Comparison of ENCODE assay signal across 17 cellular contexts in genomic region chr1:208206092-208206698, GRCh38. TPM values are rescaled to one million over a fixed set of nuclear protein-coding genes. Genes with fewer than 3 reads are reported as not detected.
A peak's percentile ranks its signal among the peaks of the same experiment; 100 is the strongest.
DNase-seq lines count a peak whose midpoint lies in the region; ATAC-seq, FAIRE-seq and TF ChIP-seq lines count a peak whose summit lies in the region.
"Had no signal": no experiment of that assay in that cellular context is flagged by ENCODE, and none has a peak within 500 bp of the region (broad histone marks: within the 10 kb centered on the region; RNA-seq: fewer than 3 reads in every experiment).

No MANE protein-coding gene starts in this region.

- H3K4me3 ChIP-seq in GM23248 (no peak overlapping the region), K562 (no peak overlapping the region), stomach (no peak overlapping the region)
- H3K4me3 ChIP-seq: BLaER1, breast epithelium, dorsolateral prefrontal cortex had no signal

- TF ChIP-seq EP300 in K562 (IDR thresholded peaks at IDR 0.05; ENCODE audit: low read length) (no peak), stomach (IDR thresholded peaks at IDR 0.05) (no peak)

- ATAC-seq in K562: no peak
- ATAC-seq in activated CD8-positive, alpha-beta T cell treated with anti-CD3 and anti-CD28 coated beads, Interleukin-2, amount 10 ng/mL, durations not matched to agents 7 days and 5 days: no peak
- ATAC-seq: esophagus mucosa had no signal

- H2AFZ ChIP-seq in GM23248: no peak overlapping the region
- H2AFZ ChIP-seq in K562 (ENCODE audit: low read depth, low read length): no peak overlapping the region

- H3K27ac Mint-ChIP-seq in activated CD8-positive, alpha-beta T cell treated with anti-CD3 and anti-CD28 coated beads, Interleukin-2, amount 10 ng/mL, durations not matched to agents 7 days and 5 days: no peak overlapping the region
- H3K27ac Mint-ChIP-seq: activated CD4-positive, alpha-beta T cell treated with anti-CD3 and anti-CD28 coated beads, Interleukin-2, amount 10 ng/mL, durations not matched to agents 7 days and 5 days; activated naive CD8-positive, alpha-beta T cell treated with anti-CD3 and anti-CD28 coated beads for 36 hours; mesothelial cell of epicardium had no signal

- TF ChIP-seq POLR2A in K562 (conservative IDR thresholded peaks at IDR 0.05) (no peak), stomach (IDR thresholded peaks at IDR 0.05) (no peak)

- no peak for FAIRE-seq in K562 (lab: Jason Lieb, UNC)
- FAIRE-seq: GM18507 had no signal

- H3K9me1 ChIP-seq in K562 (ENCODE audit: control insufficient read depth, insufficient read depth, low read length): no peaks in the 10 kb centered on the region

- intact Hi-C loops in K562 (cut with micrococcal nuclease): no loop called here
- intact Hi-C loops in stomach (cut with DNase I; ENCODE audit: low total_unique reads): no loop called here

- no peaks in the 10 kb centered on the region for H3K9me3 ChIP-seq in GM23248 (ENCODE audit: low read depth)
- no peaks in the 10 kb centered on the region for H3K9me3 ChIP-seq in K562 (replicated peaks; ENCODE audit: control insufficient read depth, insufficient read depth, low read depth, low read length)
- no peaks in the 10 kb centered on the region for H3K9me3 ChIP-seq in stomach
- H3K9me3 ChIP-seq: BLaER1, breast epithelium had no signal

- BruUV-seq in K562 (replicated peaks; lab: Mats Ljungman, UMichigan): no TSS peak

- H3K9ac ChIP-seq in GM23248 (no peak overlapping the region), K562 (ENCODE audit: insufficient read depth in 1 of 2, low read depth in 2 of 2, low read length in 2 of 2) (no peak overlapping the region)
- H3K9ac ChIP-seq: BLaER1 had no signal

- POLR2A ChIA-PET in K562 (lab: Yijun Ruan, JAX): interaction anchor here (0.8 to 1.7 kb wide), 2 partner anchors 10 to 13 kb away, joined by 4 to 6 read pairs; no protein-coding TSS in a partner anchor
- POLR2A ChIA-PET in activated CD8-positive, alpha-beta T cell treated with anti-CD3 and anti-CD28 coated beads, Interleukin-2, amount 10 ng/mL, durations not matched to agents 7 days and 5 days (lab: Charles Lee): no interaction called here

- H3K27me3 Mint-ChIP-seq in activated CD8-positive, alpha-beta T cell treated with anti-CD3 and anti-CD28 coated beads, Interleukin-2, amount 10 ng/mL, durations not matched to agents 7 days and 5 days (ENCODE audit: low read depth): peaks cover 9% of the 10 kb centered on the region
- H3K27me3 Mint-ChIP-seq: activated naive CD8-positive, alpha-beta T cell treated with anti-CD3 and anti-CD28 coated beads for 36 hours had no signal

- in situ Hi-C loops in GM23248 (cut with MboI): no loop called here
- in situ Hi-C loops in K562 (cut with MboI): no loop called here

- DNase-seq in GM23248: no peak
- DNase-seq in NCI-H2029 (lab: John Stamatoyannopoulos, UW): peak; percentile 83
- no peak for DNase-seq in K562 (ENCODE audit: extremely low read depth in 1 of 4, low spot score in 3 of 4)
- DNase-seq in stomach: no peak
- no peak for DNase-seq in activated CD8-positive, alpha-beta T cell treated with anti-CD3 and anti-CD28 coated beads, Interleukin-2, amount 10 ng/mL, durations not matched to agents 7 days and 5 days
- no peak for DNase-seq in AG08395 (ENCODE audit: low spot score)
- DNase-seq in Ammon's horn (ENCODE audit: low spot score): no peak
- DNase-seq: activated CD4-positive, alpha-beta T cell treated with anti-CD3 and anti-CD28 coated beads, Interleukin-2, amount 10 ng/mL, durations not matched to agents 7 days and 5 days; activated naive CD8-positive, alpha-beta T cell treated with anti-CD3 and anti-CD28 coated beads for 36 hours; DMS 273 treated with DMSO at 0.1 percent for 48 hours; dorsolateral prefrontal cortex; glutamatergic neuron had no signal

- CTCF ChIA-PET in K562 (lab: Yijun Ruan, JAX; ENCODE audit: low intra/inter-chr PET ratio): no interaction called here
- CTCF ChIA-PET in activated CD8-positive, alpha-beta T cell treated with anti-CD3 and anti-CD28 coated beads, Interleukin-2, amount 10 ng/mL, durations not matched to agents 7 days and 5 days (lab: Charles Lee): interaction anchor here (1.0 kb wide), 2 partner anchors 16 to 38 kb away, joined by 3 read pairs; partner anchors contain the start of gene PLXNA2

- H3K4me3 Mint-ChIP-seq in activated CD8-positive, alpha-beta T cell treated with anti-CD3 and anti-CD28 coated beads, Interleukin-2, amount 10 ng/mL, durations not matched to agents 7 days and 5 days: no peak overlapping the region
- H3K4me3 Mint-ChIP-seq: activated CD4-positive, alpha-beta T cell treated with anti-CD3 and anti-CD28 coated beads, Interleukin-2, amount 10 ng/mL, durations not matched to agents 7 days and 5 days; activated naive CD8-positive, alpha-beta T cell treated with anti-CD3 and anti-CD28 coated beads for 36 hours; mesothelial cell of epicardium had no signal

- H3K9me2 ChIP-seq in GM23248 (ENCODE audit: insufficient read depth): no peaks in the 10 kb centered on the region

- WGBS in GM23248 (ENCODE audit: low coverage in 1 of 2, low lambda C conversion rate in 2 of 2, missing lambda C conversion rate in 2 of 2), 2 experiments: 96 to 97% methylated on average over 5 of the region's 5 CpGs
- 4% methylated on average over 5 of the region's 5 CpGs for WGBS in K562 (ENCODE audit: insufficient coverage, low coverage, missing lambda C conversion rate)
- WGBS in stomach, 5 donors: 62 to 76% (median 67%) methylated on average over 5 of the region's 5 CpGs

- no peaks in the 10 kb centered on the region for H3K9me3 Mint-ChIP-seq in activated CD8-positive, alpha-beta T cell treated with anti-CD3 and anti-CD28 coated beads, Interleukin-2, amount 10 ng/mL, durations not matched to agents 7 days and 5 days (ENCODE audit: insufficient read depth)
- H3K9me3 Mint-ChIP-seq: activated CD4-positive, alpha-beta T cell treated with anti-CD3 and anti-CD28 coated beads, Interleukin-2, amount 10 ng/mL, durations not matched to agents 7 days and 5 days; activated naive CD8-positive, alpha-beta T cell treated with anti-CD3 and anti-CD28 coated beads for 36 hours; mesothelial cell of epicardium had no signal

- TF ChIP-seq CTCF in K562 (IDR thresholded peaks at IDR 0.05 in 2 of 3, conservative IDR thresholded peaks at IDR 0.05 in 1 of 3; ENCODE audit: insufficient read depth in 2 of 3, low read depth in 1 of 3, low read length in 3 of 3): no peak
- no peak for TF ChIP-seq CTCF in stomach (IDR thresholded peaks at IDR 0.05)

- H3K27ac ChIP-seq in GM23248: peak overlapping the region; percentile 93; the same call in 1 of the 2 replicates
- no peak overlapping the region for H3K27ac ChIP-seq in K562 (ENCODE audit: extremely low read depth, low read depth, low read length)
- peak overlapping the region; percentile 11 to 89 (median 83) for H3K27ac ChIP-seq in stomach
- H3K27ac ChIP-seq: BLaER1 had no signal

- no peaks in the 10 kb centered on the region for H4K20me1 ChIP-seq in GM23248 (ENCODE audit: insufficient read depth)
- no peaks in the 10 kb centered on the region for H4K20me1 ChIP-seq in K562 (replicated peaks; ENCODE audit: control insufficient read depth, insufficient read depth, low read length)
- H4K20me1 ChIP-seq: BLaER1 had no signal

- no peak for TF ChIP-seq RAD21 in K562 (CRISPR knock-in tag; conservative IDR thresholded peaks at IDR 0.05 in 1 of 2, IDR thresholded peaks at IDR 0.05 in 1 of 2)

- no peak overlapping the region for H3K4me2 ChIP-seq in GM23248 (ENCODE audit: unreplicated experiment)
- H3K4me2 ChIP-seq in K562 (ENCODE audit: insufficient read depth, low read length): no peak overlapping the region
- H3K4me2 ChIP-seq: BLaER1 had no signal

- peaks cover 40% of the 10 kb centered on the region for H3F3A ChIP-seq in GM23248 (ENCODE audit: insufficient read depth)

- H3K4me1 ChIP-seq in GM23248 (ENCODE audit: insufficient read depth) (peaks cover 65% of the 10 kb centered on the region), K562 (replicated peaks in 1 of 2; ENCODE audit: control insufficient read depth in 2 of 2, insufficient read depth in 2 of 2, low read length in 2 of 2) (peaks cover 3 to 9% of the 10 kb centered on the region in 2 experiments; a peak in 4 of 5 replicates), stomach (peaks cover 52 to 85% (median 79%) of the 10 kb centered on the region in 4 donors)

- no peaks in the 10 kb centered on the region for H3K27me3 ChIP-seq in GM23248 (replicated peaks; ENCODE audit: insufficient read depth)
- H3K27me3 ChIP-seq in K562 (ENCODE audit: control insufficient read depth in 2 of 2, insufficient read depth in 2 of 2, low read length in 2 of 2): no peaks in the 10 kb centered on the region
- no peaks in the 10 kb centered on the region for H3K27me3 ChIP-seq in stomach
- H3K27me3 ChIP-seq: BLaER1, breast epithelium had no signal

- H3K36me3 ChIP-seq in GM23248 (ENCODE audit: low read depth) (no peaks in the 10 kb centered on the region), K562 (ENCODE audit: control insufficient read depth, insufficient read depth, low read length) (no peaks in the 10 kb centered on the region), stomach (peaks cover 0 to 36% (median 17%) of the 10 kb centered on the region in 4 donors)
- H3K36me3 ChIP-seq: BLaER1, breast epithelium had no signal

- H3K4me1 Mint-ChIP-seq in activated CD8-positive, alpha-beta T cell treated with anti-CD3 and anti-CD28 coated beads, Interleukin-2, amount 10 ng/mL, durations not matched to agents 7 days and 5 days (ENCODE audit: low read depth): no peaks in the 10 kb centered on the region
- H3K4me1 Mint-ChIP-seq: activated CD4-positive, alpha-beta T cell treated with anti-CD3 and anti-CD28 coated beads, Interleukin-2, amount 10 ng/mL, durations not matched to agents 7 days and 5 days had no signal

- H3K79me2 ChIP-seq in GM23248 (ENCODE audit: insufficient read depth) (0 out of 2 replicates have a peak, but pooled peaks cover 8% of the 10 kb centered on the region), K562 (ENCODE audit: control insufficient read depth, insufficient read depth, low read length) (no peaks in the 10 kb centered on the region)

- H3K36me3 Mint-ChIP-seq in activated CD8-positive, alpha-beta T cell treated with anti-CD3 and anti-CD28 coated beads, Interleukin-2, amount 10 ng/mL, durations not matched to agents 7 days and 5 days (ENCODE audit: low read depth): no peaks in the 10 kb centered on the region
- H3K36me3 Mint-ChIP-seq: activated naive CD8-positive, alpha-beta T cell treated with anti-CD3 and anti-CD28 coated beads for 36 hours; mesothelial cell of epicardium had no signal

RNA-seq across cellular contexts. Expression of gene PLXNA2, which starts 38.0 kb away (rescaled TPM):
- total RNA-seq in GM23248 (2014; rRNA removed; shearing (Covaris generic)): 5.4 and 6.4 TPM in 2 replicates
- polyA plus RNA-seq in GM23248 (2016; fragmentation: Nextera tagmentation; extraction: Ambion mirVana) (3.5 and 3.7 TPM in 2 replicates), K562 (2011; rRNA removed) (0.41 and 0.75 TPM in 2 replicates), K562 (2014; fragmentation: Illumina TruSeq; extraction: Trizol) (0.24 and 0.39 TPM in 2 replicates), K562 (2014; fragmentation: Nextera tagmentation; extraction: Ambion mirVana) (under 1 TPM; 0.01 to 0.06 TPM), K562 (2014; rRNA removed) (0.16 and 0.77 TPM in 2 replicates), stomach (10 to 100 TPM in 1 of 3 donors, 1 to 10 TPM in 2; 2.7 to 13.9 (median 4.0) TPM)
- 0.70 and 3.5 TPM in 2 replicates for total RNA-seq in K562 (2011; cell fraction: chromatin; rRNA removed; ENCODE audit: low replicate concordance)
- total RNA-seq in K562 (2011; cell fraction: nucleolus; rRNA removed): 0.79 and 2.0 TPM in 2 replicates
- 0.81 and 0.99 TPM in 2 replicates for total RNA-seq in K562 (2011; cell fraction: nucleoplasm; rRNA removed)
- total RNA-seq in K562 (2014; rRNA removed) (0.29 and 0.32 TPM in 2 replicates), K562 (2014; rRNA removed; fragmentation: Illumina TruSeq; extraction: Trizol) (0.06 and 0.18 TPM in 2 replicates), K562 (2015; rRNA removed; fragmentation: Illumina TruSeq; extraction: Trizol) (0.36 and 0.41 TPM in 2 replicates), K562 (2021) (1.1 and 1.3 TPM in 2 replicates), stomach (100 to 1,000 TPM in 1 of 5 donors, 10 to 100 TPM in 4; 21.0 to 185 (median 39.7) TPM)
- 0.32 and 1.4 TPM in 2 replicates for polyA plus RNA-seq in K562 (2011; cell fraction: cytosol; rRNA removed)
- polyA plus RNA-seq in K562 (2011; cell fraction: nucleus; rRNA removed): 1.7 and 6.9 TPM in 2 replicates
- 0.42 and 0.48 TPM in 2 replicates for polyA plus RNA-seq in K562 (2012)
- polyA minus RNA-seq in K562 (2011; rRNA and poly(A)+ RNA removed): 1.1 and 2.7 TPM in 2 replicates
- polyA minus RNA-seq in K562 (2011; cell fraction: cytosol; rRNA and poly(A)+ RNA removed): 2.0 and 2.6 TPM in 2 replicates
- 3.1 and 8.1 TPM in 2 replicates for polyA minus RNA-seq in K562 (2011; cell fraction: nucleus; rRNA and poly(A)+ RNA removed)
- 1 to 10 TPM in 1 of 2 experiments, under 1 TPM in 1; 0.84 to 1.6 TPM for total RNA-seq in activated CD8-positive, alpha-beta T cell treated with anti-CD3 and anti-CD28 coated beads, Interleukin-2, amount 10 ng/mL, durations not matched to agents 7 days and 5 days
